In genomic region chr3:24167468-24167867, GRCh38 we compare ENCODE assay signal across 23 cellular contexts.
DNase-seq lines count a peak whose midpoint lies in the region; ATAC-seq, FAIRE-seq and TF ChIP-seq lines count a peak whose summit lies in the region.
"Had no signal": no experiment of that assay in that cellular context is flagged by ENCODE, and none has a peak within 500 bp of the region (broad histone marks: within the 10 kb centered on the region; RNA-seq: fewer than 3 reads in every experiment).

No MANE protein-coding gene starts in this region.

- peak overlapping the region; percentile 39 to 67 for H3K9ac ChIP-seq in liver (ENCODE audit: low read depth in 1 of 2, low read length in 2 of 2)
- no peak overlapping the region for H3K9ac ChIP-seq in HepG2 (ENCODE audit: insufficient read depth, low read depth, low read length)
- H3K9ac ChIP-seq: BLaER1 had no signal

- TF ChIP-seq CTCF in liver (IDR thresholded peaks at IDR 0.05; ENCODE audit: low read depth, low read length, missing input control) (no peak), HepG2 (CRISPR knock-in tag; IDR thresholded peaks at IDR 0.05) (no peak), fibroblast of villous mesenchyme (IDR thresholded peaks at IDR 0.05; ENCODE audit: insufficient read depth, low read depth, low read length) (no peak), thoracic aorta (IDR thresholded peaks at IDR 0.05) (no peak)

- H3K27me3 Mint-ChIP-seq in activated T-helper 2 cell treated with anti-CD3 and anti-CD28 coated beads, Interferon-gamma antibody, Interleukin-2, Interleukin-4, amounts not matched to agents 10 μg/mL and 5 μg/mL and 100 μg/mL, durations not matched to agents 14 hours and 24 hours and 36 hours (ENCODE audit: low read depth) = peaks cover 2% of the 10 kb centered on the region
- H3K27me3 Mint-ChIP-seq: B cell had no signal

- no peak overlapping the region for H2AFZ ChIP-seq in HepG2 (ENCODE audit: low read length)

- CTCF ChIA-PET in HepG2 (lab: Yijun Ruan, JAX; ENCODE audit: low intra/inter-chr PET ratio, low total read pairs) = no interaction called here

- no TSS peak for BruUV-seq in HepG2 (replicated peaks; lab: Mats Ljungman, UMichigan)

- no peak overlapping the region for H3K4me2 ChIP-seq in HepG2 (ENCODE audit: low read depth, low read length)
- H3K4me2 ChIP-seq: BLaER1 had no signal

- H3K4me1 Mint-ChIP-seq in activated T-helper 2 cell treated with anti-CD3 and anti-CD28 coated beads, Interferon-gamma antibody, Interleukin-2, Interleukin-4, amounts not matched to agents 10 μg/mL and 5 μg/mL and 100 μg/mL, durations not matched to agents 14 hours and 24 hours and 36 hours (ENCODE audit: low read depth) = no peaks in the 10 kb centered on the region
- H3K4me1 Mint-ChIP-seq: B cell; CD4-positive, CD25-positive, alpha-beta regulatory T cell had no signal

- no peak overlapping the region for H3K4me3 Mint-ChIP-seq in activated T-helper 2 cell treated with anti-CD3 and anti-CD28 coated beads, Interferon-gamma antibody, Interleukin-2, Interleukin-4, amounts not matched to agents 10 μg/mL and 5 μg/mL and 100 μg/mL, durations not matched to agents 14 hours and 24 hours and 36 hours (ENCODE audit: low read depth)
- H3K4me3 Mint-ChIP-seq: B cell; CD4-positive, CD25-positive, alpha-beta regulatory T cell; CD8-positive, alpha-beta T cell; HFFc6 had no signal

- H3K36me3 ChIP-seq in liver (ENCODE audit: control insufficient read depth in 4 of 4, insufficient read depth in 3 of 4, low read depth in 1 of 4, low read length in 3 of 4) (peaks cover 0 to 3% (median 0%) of the 10 kb centered on the region in 4 donors), HepG2 (replicated peaks in 1 of 2; ENCODE audit: control insufficient read depth in 1 of 2, insufficient read depth in 2 of 2, low read length in 2 of 2) (peaks cover 0 to 6% of the 10 kb centered on the region in 2 experiments; a peak in 1 of 5 replicates), thoracic aorta (no peaks in the 10 kb centered on the region)
- H3K36me3 ChIP-seq: BLaER1, HAP-1 had no signal

- TF ChIP-seq POLR2A in HepG2 (IDR thresholded peaks at IDR 0.05; ENCODE audit: insufficient read depth in 1 of 2, low read depth in 2 of 2, low read length in 2 of 2) = no peak

- no peaks in the 10 kb centered on the region for H3K36me3 Mint-ChIP-seq in activated T-helper 2 cell treated with anti-CD3 and anti-CD28 coated beads, Interferon-gamma antibody, Interleukin-2, Interleukin-4, amounts not matched to agents 10 μg/mL and 5 μg/mL and 100 μg/mL, durations not matched to agents 14 hours and 24 hours and 36 hours (ENCODE audit: low read depth)
- H3K36me3 Mint-ChIP-seq: CD4-positive, CD25-positive, alpha-beta regulatory T cell; CD8-positive, alpha-beta T cell had no signal

- 30% methylated on average over 3 of the region's 3 CpGs for WGBS in liver
- WGBS in HepG2 (ENCODE audit: low lambda C conversion rate) = 78% methylated on average over 3 of the region's 3 CpGs

- FAIRE-seq in HepG2 (lab: Jason Lieb, UNC) = no peak
- FAIRE-seq: A204.1, G401.6, GM12892, H54 had no signal

- DNase-seq in HepG2 (ENCODE audit: low spot score) (no peak), fibroblast of villous mesenchyme (ENCODE audit: low read depth) (peak; percentile 44), thoracic aorta (ENCODE audit: low spot score) (no peak)
- DNase-seq in activated T-helper 2 cell treated with anti-CD3 and anti-CD28 coated beads, Interferon-gamma antibody, Interleukin-2, Interleukin-4, amounts not matched to agents 10 μg/mL and 5 μg/mL and 100 μg/mL, durations not matched to agents 14 hours and 24 hours and 36 hours (ENCODE audit: low spot score) = no peak
- DNase-seq: Caco-2; CD4-positive, CD25-positive, alpha-beta regulatory T cell; CD8-positive, alpha-beta T cell; DMS153; DND-41; GOT3; HFFc6 had no signal

- peak overlapping the region; percentile 77 to 78 for H3K27ac ChIP-seq in liver (ENCODE audit: low read depth in 1 of 2, low read length in 2 of 2)
- no peak overlapping the region for H3K27ac ChIP-seq in HepG2 (ENCODE audit: extremely low read length, insufficient read depth, low read length)
- H3K27ac ChIP-seq in thoracic aorta = peak overlapping the region; percentile 39 to 47
- H3K27ac ChIP-seq: 22Rv1, BLaER1, C4-2B had no signal

- intact Hi-C loops in HepG2 (cut with micrococcal nuclease; ENCODE audit: unreplicated experiment) = no loop called here
- intact Hi-C loops in activated T-helper 2 cell treated with anti-CD3 and anti-CD28 coated beads, Interferon-gamma antibody, Interleukin-2, Interleukin-4, amounts not matched to agents 10 μg/mL and 5 μg/mL and 100 μg/mL, durations not matched to agents 14 hours and 24 hours and 36 hours (cut with micrococcal nuclease) = no loop called here

- in situ Hi-C loops in HepG2 (cut with HindIII; ENCODE audit: extremely low pct_ligation_motif_present, low pct_unique_long_range_greater_than_20kb) = no loop called here

- POLR2A ChIA-PET in HepG2 (lab: Yijun Ruan, JAX) = no interaction called here

- no peak overlapping the region for H3K27ac Mint-ChIP-seq in activated T-helper 2 cell treated with anti-CD3 and anti-CD28 coated beads, Interferon-gamma antibody, Interleukin-2, Interleukin-4, amounts not matched to agents 10 μg/mL and 5 μg/mL and 100 μg/mL, durations not matched to agents 14 hours and 24 hours and 36 hours
- H3K27ac Mint-ChIP-seq: B cell; CD4-positive, CD25-positive, alpha-beta regulatory T cell; CD8-positive, alpha-beta T cell; HFFc6 had no signal

- H3K9me3 Mint-ChIP-seq in activated T-helper 2 cell treated with anti-CD3 and anti-CD28 coated beads, Interferon-gamma antibody, Interleukin-2, Interleukin-4, amounts not matched to agents 10 μg/mL and 5 μg/mL and 100 μg/mL, durations not matched to agents 14 hours and 24 hours and 36 hours = no peaks in the 10 kb centered on the region
- H3K9me3 Mint-ChIP-seq: CD4-positive, CD25-positive, alpha-beta regulatory T cell; CD8-positive, alpha-beta T cell; HFFc6 had no signal

- ATAC-seq in HepG2 (no peak), thoracic aorta (ENCODE audit: insufficient number of reproducible peaks, low FRiP score, low read depth) (no peak), HG02759 (IDR thresholded peaks at IDR 0.05; ENCODE audit: unreplicated experiment) (no peak), HG03565 (IDR thresholded peaks at IDR 0.05; ENCODE audit: unreplicated experiment) (no peak)
- ATAC-seq: CD8-positive, alpha-beta T cell had no signal

- H3K27me3 ChIP-seq in liver (ENCODE audit: control insufficient read depth in 4 of 4, insufficient read depth in 4 of 4, low read length in 3 of 4) = no peaks in the 10 kb centered on the region
- no peaks in the 10 kb centered on the region for H3K27me3 ChIP-seq in HepG2 (ENCODE audit: control insufficient read depth in 1 of 2, insufficient read depth in 2 of 2, low read length in 2 of 2)
- no peaks in the 10 kb centered on the region for H3K27me3 ChIP-seq in thoracic aorta (replicated peaks; ENCODE audit: insufficient read depth)
- H3K27me3 ChIP-seq: BLaER1 had no signal

- H4K20me1 ChIP-seq in HepG2 (ENCODE audit: insufficient read depth, low read length) = no peaks in the 10 kb centered on the region
- H4K20me1 ChIP-seq: BLaER1 had no signal

- H3K4me1 ChIP-seq in liver (ENCODE audit: control insufficient read depth in 4 of 4, insufficient read depth in 4 of 4, low read length in 3 of 4) (peaks cover 0 to 28% (median 6%) of the 10 kb centered on the region in 4 donors), HepG2 (ENCODE audit: insufficient read depth, low read length) (no peaks in the 10 kb centered on the region), thoracic aorta (ENCODE audit: control insufficient read depth in 1 of 2, low read depth in 2 of 2) (peaks cover 5 to 84% of the 10 kb centered on the region in 2 donors)
- H3K4me1 ChIP-seq: BLaER1, Caco-2 had no signal

- no peaks in the 10 kb centered on the region for H3K79me2 ChIP-seq in HepG2 (ENCODE audit: insufficient read depth, low read length)

- no peaks in the 10 kb centered on the region for H3K9me3 ChIP-seq in liver (ENCODE audit: control insufficient read depth in 4 of 4, low read length in 3 of 4)
- H3K9me3 ChIP-seq in HepG2 (ENCODE audit: low read length) = no peaks in the 10 kb centered on the region
- no peaks in the 10 kb centered on the region for H3K9me3 ChIP-seq in thoracic aorta
- H3K9me3 ChIP-seq: BLaER1, Caco-2, HAP-1 had no signal

- TF ChIP-seq RAD21 in liver (IDR thresholded peaks at IDR 0.05) = peak; percentile 38 to 39
- TF ChIP-seq RAD21 in HepG2 (CRISPR knock-in tag; IDR thresholded peaks at IDR 0.05) = no peak

- no peak overlapping the region for H3K4me3 ChIP-seq in liver (ENCODE audit: low read depth in 1 of 3, low read length in 3 of 3)
- H3K4me3 ChIP-seq in HepG2 (replicated peaks in 1 of 3; ENCODE audit: insufficient read depth in 1 of 3, low read depth in 2 of 3, low read length in 3 of 3) = no peak overlapping the region
- no peak overlapping the region for H3K4me3 ChIP-seq in fibroblast of villous mesenchyme (ENCODE audit: low read depth, low read length)
- no peak overlapping the region for H3K4me3 ChIP-seq in thoracic aorta
- H3K4me3 ChIP-seq: BLaER1, HAP-1 had no signal

- no peak for TF ChIP-seq EP300 in HepG2 (IDR thresholded peaks at IDR 0.05; ENCODE audit: low read depth in 2 of 2, low read length in 2 of 2)
- TF ChIP-seq EP300 in HepG2 (CRISPR knock-in tag; IDR thresholded peaks at IDR 0.05; ENCODE audit: borderline replicate concordance) = no peak

TF ChIP-seq in liver, 16 proteins besides CTCF, POLR2A, EP300 and RAD21 (continues in another document):
- no peak for TF ChIP-seq ATF3 (IDR thresholded peaks at IDR 0.05)
- peak; percentile 47 for TF ChIP-seq FOXA2 (IDR thresholded peaks at IDR 0.05)

TF ChIP-seq in HepG2, 621 proteins besides CTCF, POLR2A, EP300 and RAD21 (continues in another document):
- TF ChIP-seq MAX (IDR thresholded peaks at IDR 0.05) (no peak), ZBTB44 (CRISPR knock-in tag; IDR thresholded peaks at IDR 0.05) (no peak), ZNF556 (CRISPR knock-in tag; IDR thresholded peaks at IDR 0.05; ENCODE audit: borderline replicate concordance) (no peak), GLI4 (CRISPR knock-in tag; IDR thresholded peaks at IDR 0.05; ENCODE audit: borderline replicate concordance) (no peak)
